Comparison of ENCODE assay signal across 1 cellular context in genomic region chr14:39122330-39123138, GRCh38.
TF ChIP-seq lines count a peak whose summit lies in the region.

No MANE protein-coding gene starts in this region.

TF ChIP-seq in SK-N-SH, 30 proteins besides CTCF, POLR2A, EP300 and RAD21 (continued from another document):
- no peak for TF ChIP-seq REST (IDR thresholded peaks at IDR 0.05; ENCODE audit: low read depth, low read length)
- no peak for TF ChIP-seq FOXM1 (IDR thresholded peaks at IDR 0.05; ENCODE audit: low read depth)
- no peak for TF ChIP-seq RXRA (IDR thresholded peaks at IDR 0.05; ENCODE audit: borderline replicate concordance, low read depth)
- TF ChIP-seq CHD2 (IDR thresholded peaks at IDR 0.05; ENCODE audit: low read length, partially characterized antibody), result no peak
- TF ChIP-seq, protein P1, sequence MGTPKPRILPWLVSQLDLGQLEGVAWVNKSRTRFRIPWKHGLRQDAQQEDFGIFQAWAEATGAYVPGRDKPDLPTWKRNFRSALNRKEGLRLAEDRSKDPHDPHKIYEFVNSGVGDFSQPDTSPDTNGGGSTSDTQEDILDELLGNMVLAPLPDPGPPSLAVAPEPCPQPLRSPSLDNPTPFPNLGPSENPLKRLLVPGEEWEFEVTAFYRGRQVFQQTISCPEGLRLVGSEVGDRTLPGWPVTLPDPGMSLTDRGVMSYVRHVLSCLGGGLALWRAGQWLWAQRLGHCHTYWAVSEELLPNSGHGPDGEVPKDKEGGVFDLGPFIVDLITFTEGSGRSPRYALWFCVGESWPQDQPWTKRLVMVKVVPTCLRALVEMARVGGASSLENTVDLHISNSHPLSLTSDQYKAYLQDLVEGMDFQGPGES (IDR thresholded peaks at IDR 0.05; ENCODE audit: low read depth, low read length), result no peak
- no peak for TF ChIP-seq USF1 (IDR thresholded peaks at IDR 0.05; ENCODE audit: borderline replicate concordance, low read depth)
- no peak for TF ChIP-seq TCF12 (IDR thresholded peaks at IDR 0.05)
- no peak for TF ChIP-seq JUND (IDR thresholded peaks at IDR 0.05)
- TF ChIP-seq SIN3A (IDR thresholded peaks at IDR 0.05; ENCODE audit: borderline replicate concordance, low read depth, low read length), result no peak
